Comparison of ENCODE assay signal across 8 cellular contexts in genomic region chr1:55257958-55258357, GRCh38. TPM values are rescaled to one million over a fixed set of nuclear protein-coding genes. Genes with fewer than 3 reads are reported as not detected.
DNase-seq lines count a peak whose midpoint lies in the region; ATAC-seq and TF ChIP-seq lines count a peak whose summit lies in the region.

No MANE protein-coding gene starts in this region.

- H3K4me1 ChIP-seq in mucosa of descending colon (ENCODE audit: low read depth) (no peaks in the 10 kb centered on the region), A673 (ENCODE audit: insufficient read depth, low read length, poor library complexity, severe bottlenecking) (no peaks in the 10 kb centered on the region)

- TF ChIP-seq CTCF in mucosa of descending colon (IDR thresholded peaks at IDR 0.05), result no peak
- no peak for TF ChIP-seq CTCF in A673 (conservative IDR thresholded peaks at IDR 0.05; ENCODE audit: low read depth, low read length)

- no peaks in the 10 kb centered on the region for H3K9me3 ChIP-seq in mucosa of descending colon
- H3K9me3 ChIP-seq in A673 (ENCODE audit: low read depth, low read length, poor library complexity, severe bottlenecking), result no peaks in the 10 kb centered on the region

- H3K27me3 ChIP-seq in A673 (replicated peaks; ENCODE audit: insufficient read depth, low read depth, low read length, poor library complexity), result no peaks in the 10 kb centered on the region

- no TSS peak for BruUV-seq in A673 (replicated peaks; lab: Mats Ljungman, UMichigan)

- CTCF ChIA-PET in A673 (lab: Charles Lee), result interaction anchor here (0.5 kb wide), 1 partner anchor 1263 kb away, joined by 4 read pairs; no protein-coding TSS in a partner anchor

- no peak overlapping the region for H3K27ac ChIP-seq in A673 (ENCODE audit: low read depth, low read length, poor library complexity, severe bottlenecking)

- H3K36me3 ChIP-seq in mucosa of descending colon (ENCODE audit: low read depth) (no peaks in the 10 kb centered on the region), A673 (ENCODE audit: insufficient read depth, low read length, poor library complexity, severe bottlenecking) (no peaks in the 10 kb centered on the region)

- POLR2A ChIA-PET in A673 (lab: Charles Lee; ENCODE audit: low non-redundant PET), result no interaction called here

- intact Hi-C loops in mucosa of descending colon (cut with DNase I, micrococcal nuclease) (no loop called here), A673 (cut with micrococcal nuclease; ENCODE audit: unreplicated experiment) (no loop called here)

- DNase-seq in activated CD4-positive, alpha-beta T cell treated with anti-CD3 and anti-CD28 coated beads for 24 hours (ENCODE audit: low read depth in 2 of 2), result peak; percentile 5 to 30
- DNase-seq in mucosa of descending colon, result peak in 1 of 3 donors; percentile 45
- DNase-seq in A673 (ENCODE audit: low spot score), result no peak
- no peak for DNase-seq in dedifferentiated amniotic fluid mesenchymal stem cell (ENCODE audit: extremely low spot score)

- H3K4me3 ChIP-seq in mucosa of descending colon (no peak overlapping the region), A673 (ENCODE audit: low read depth, low read length, poor library complexity, severe bottlenecking) (no peak overlapping the region)

- ATAC-seq in GM18499 (IDR thresholded peaks at IDR 0.05; ENCODE audit: insufficient read depth, unreplicated experiment) (peak; percentile 36), HG02938 (IDR thresholded peaks at IDR 0.05; ENCODE audit: unreplicated experiment) (peak; percentile 64), mucosa of descending colon (peak; percentile 56), GM19397 (IDR thresholded peaks at IDR 0.05; ENCODE audit: unreplicated experiment) (no peak), HG02885 (IDR thresholded peaks at IDR 0.05; ENCODE audit: poor library complexity, unreplicated experiment) (no peak)

RNA-seq across cellular contexts. Expression of gene USP24, which starts 42.8 kb away (rescaled TPM):
- total RNA-seq in mucosa of descending colon (10 to 100 TPM; 35.5 to 51.1 (median 46.2) TPM), A673 (2021) (53.0 and 54.6 TPM in 2 replicates)

Comparison
In these comparisons a context has a peak if more than half of its experiments do, and no peak if none do; other contexts are left out.
1. ATAC-seq: peak in GM18499 (single experiment), HG02938 (single experiment) and mucosa of descending colon (single experiment); none in GM19397 (single experiment) and HG02885 (single experiment).
2. DNase-seq: peak in activated CD4-positive, alpha-beta T cell treated with anti-CD3 and anti-CD28 coated beads for 24 hours (2 of 2); none in A673 (single experiment) and dedifferentiated amniotic fluid mesenchymal stem cell (single experiment).